ENCODE assay signal across 18 cellular contexts in genomic region chr6:12263403-12263802, GRCh38.
"Had no signal": no experiment of that assay in that cellular context is flagged by ENCODE, and none has a peak within 500 bp of the region (broad histone marks: within the 10 kb centered on the region; RNA-seq: fewer than 3 reads in every experiment).

No MANE protein-coding gene starts in this region.

- FAIRE-seq: RCC 7860 had no signal

- H3K27me3 ChIP-seq: MG63, SJSA1 had no signal

- H3K36me3 ChIP-seq: MG63, SJSA1 had no signal

- H3K9me3 ChIP-seq: MG63, SJSA1 had no signal

- H3K27ac ChIP-seq: SJSA1, SK-N-MC had no signal

- DNase-seq: Karpas-422, KG1, MG63, NCI-H1092, NCI-H1436, NCI-H187, NCI-H2029, NCI-H2081 treated with DMSO at 0.1 percent for 48 hours, NCI-H2227 treated with DMSO at 0.1 percent for 48 hours, NCI-H524, NCI-H526 treated with DMSO at 0.1 percent for 48 hours, NCI-H748 treated with DMSO at 0.1 percent for 48 hours, Right ventricle myocardium superior, RPMI8226, SIG-M5 had no signal

- H3K4me3 ChIP-seq: MG63, SJSA1, SK-N-MC had no signal
